In genomic region chr3:172167892-172168648, GRCh38 we compare ENCODE assay signal across 1 cellular context.
A peak's percentile ranks its signal among the peaks of the same experiment; 100 is the strongest.
TF ChIP-seq lines count a peak whose summit lies in the region.

No MANE protein-coding gene starts in this region.

TF ChIP-seq in HEK293, 187 proteins besides CTCF, POLR2A, EP300 and RAD21 (continued from another document):
- no peak for TF ChIP-seq PRDM2 (tag by site-specific recombination; IDR thresholded peaks at IDR 0.05; ENCODE audit: borderline replicate concordance)
- no peak for TF ChIP-seq ZNF157 (tag by site-specific recombination; IDR thresholded peaks at IDR 0.05)
- no peak for TF ChIP-seq MYNN (tag by site-specific recombination; IDR thresholded peaks at IDR 0.05; ENCODE audit: borderline replicate concordance)
- TF ChIP-seq ZNF2 (tag by site-specific recombination; IDR thresholded peaks at IDR 0.05), result no peak
- 0 out of 2 replicates have a peak, but pooled peaks have one; percentile 32 for TF ChIP-seq PRDM1 (tag by site-specific recombination; IDR thresholded peaks at IDR 0.05)
